17 cellular contexts compared by ENCODE assay signal in genomic region chr21:37383066-37383465, GRCh38. TPM values are rescaled to one million over a fixed set of nuclear protein-coding genes. Genes with fewer than 3 reads are reported as not detected.
DNase-seq lines count a peak whose midpoint lies in the region; ATAC-seq lines count a peak whose summit lies in the region.
"Had no signal": no experiment of that assay in that cellular context is flagged by ENCODE, and none has a peak within 500 bp of the region (broad histone marks: within the 10 kb centered on the region; RNA-seq: fewer than 3 reads in every experiment).

No MANE protein-coding gene starts in this region.

- H3K27ac ChIP-seq in BLaER1: no peak overlapping the region
- H3K27ac ChIP-seq: tibial artery had no signal

- peak overlapping the region; percentile 10; the same call in 1 of the 2 replicates for H3K4me2 ChIP-seq in BLaER1

- H3K4me3 Mint-ChIP-seq in immature natural killer cell (peak overlapping the region in 3 of 5 donors; percentile 17 to 32 (median 19)), T-cell (peak overlapping the region in 1 of 3 donors; percentile 37)
- H3K4me3 Mint-ChIP-seq: stimulated activated effector memory CD8-positive, alpha-beta T cell treated with anti-CD3 and anti-CD28 coated beads, Interleukin-12 subunit alpha, Interleukin-12 subunit beta, amount 100 ng/mL, for 72 hours; T-helper 1 cell treated with Interleukin-12 subunit alpha and Interleukin-12 subunit beta and Interleukin-4 antibody, amounts not matched to agents 30 μg/mL and 1 μg/mL, for 36 hours had no signal

- H3K9ac ChIP-seq in BLaER1 (no peak overlapping the region), adipocyte (ENCODE audit: low read length) (no peak overlapping the region)

- no peaks in the 10 kb centered on the region for H3K9me3 Mint-ChIP-seq in immature natural killer cell
- peaks cover 0 to 6% (median 6%) of the 10 kb centered on the region in 3 donors for H3K9me3 Mint-ChIP-seq in T-cell
- H3K9me3 Mint-ChIP-seq: T-helper 1 cell treated with Interleukin-12 subunit alpha and Interleukin-12 subunit beta and Interleukin-4 antibody, amounts not matched to agents 30 μg/mL and 1 μg/mL, for 36 hours had no signal

- H4K20me1 ChIP-seq in BLaER1: peaks cover 100% of the 10 kb centered on the region

- peak overlapping the region in 2 of 6 donors; percentile 50 to 71 for H3K27ac Mint-ChIP-seq in immature natural killer cell
- no peak overlapping the region for H3K27ac Mint-ChIP-seq in T-cell
- H3K27ac Mint-ChIP-seq: stimulated activated effector memory CD8-positive, alpha-beta T cell treated with anti-CD3 and anti-CD28 coated beads, Interleukin-12 subunit alpha, Interleukin-12 subunit beta, amount 100 ng/mL, for 72 hours; T-helper 1 cell treated with Interleukin-12 subunit alpha and Interleukin-12 subunit beta and Interleukin-4 antibody, amounts not matched to agents 30 μg/mL and 1 μg/mL, for 36 hours had no signal

- no peak overlapping the region for H3K4me3 ChIP-seq in BLaER1
- no peak overlapping the region for H3K4me3 ChIP-seq in adipocyte (ENCODE audit: low read length)
- H3K4me3 ChIP-seq: lung, tibial artery had no signal

- H3K36me3 ChIP-seq in BLaER1: peaks cover 58% of the 10 kb centered on the region
- no peaks in the 10 kb centered on the region for H3K36me3 ChIP-seq in adipocyte (ENCODE audit: control insufficient read depth, insufficient read depth, low read length, severe bottlenecking)
- H3K36me3 ChIP-seq: tibial artery had no signal

- H3K9me3 ChIP-seq in BLaER1: peaks cover 56% of the 10 kb centered on the region
- H3K9me3 ChIP-seq in adipocyte (ENCODE audit: control insufficient read depth, low read length): no peaks in the 10 kb centered on the region
- H3K9me3 ChIP-seq: tibial artery had no signal

- peaks cover 0 to 6% (median 2%) of the 10 kb centered on the region in 3 donors for H3K27me3 Mint-ChIP-seq in immature natural killer cell (ENCODE audit: low read depth in 3 of 3)
- H3K27me3 Mint-ChIP-seq in T-cell: no peaks in the 10 kb centered on the region

- CTCF ChIA-PET in T-cell (lab: Charles Lee): interaction anchor here in 1 of 2 donors (1.0 to 2.4 kb wide), 2 partner anchors 10 to 12 kb away, joined by 3 to 9 read pairs; no protein-coding TSS in a partner anchor

- H3K4me1 ChIP-seq in BLaER1 (peaks cover 13% of the 10 kb centered on the region), adipocyte (ENCODE audit: control insufficient read depth, insufficient read depth, low read length) (peaks cover 22% of the 10 kb centered on the region)

- POLR2A ChIA-PET in T-cell (lab: Charles Lee): interaction anchor here (0.5 to 1.3 kb wide), 8 partner anchors 12 to 109 kb away, joined by 3 to 13 read pairs (median 4); no protein-coding TSS in a partner anchor

- DNase-seq in EH (ENCODE audit: low read depth) (peak; percentile 15), adipocyte (ENCODE audit: low read depth) (peak; percentile 44), immature natural killer cell (no peak), NCI-H187 treated with DMSO at 0.1 percent for 48 hours (lab: John Stamatoyannopoulos, UW) (no peak), NCI-H2081 treated with DMSO at 0.1 percent for 48 hours (lab: John Stamatoyannopoulos, UW) (no peak), T-cell (no peak)
- DNase-seq: NCI-H1930; NCI-H510A; SHP77; stimulated activated CD4-positive, alpha-beta T cell treated with anti-CD3 and anti-CD28 coated beads, Interleukin-12 subunit alpha, Interleukin-12 subunit beta, amount 100 ng/mL, for 4 hours; tibial artery had no signal

- H3K27me3 ChIP-seq in BLaER1: no peaks in the 10 kb centered on the region
- H3K27me3 ChIP-seq in adipocyte (replicated peaks; ENCODE audit: control insufficient read depth, insufficient read depth, low read length): no peaks in the 10 kb centered on the region
- H3K27me3 ChIP-seq: tibial artery had no signal

- H3K36me3 Mint-ChIP-seq in immature natural killer cell (no peaks in the 10 kb centered on the region), T-cell (peaks cover 14% of the 10 kb centered on the region)
- H3K36me3 Mint-ChIP-seq: stimulated activated effector memory CD8-positive, alpha-beta T cell treated with anti-CD3 and anti-CD28 coated beads, Interleukin-12 subunit alpha, Interleukin-12 subunit beta, amount 100 ng/mL, for 72 hours had no signal

- no peak for ATAC-seq in GM18517 (IDR thresholded peaks at IDR 0.05; ENCODE audit: unreplicated experiment)
- no peak for ATAC-seq in T-cell (replicated peaks in 1 of 4)
- ATAC-seq: HCT116; stimulated activated effector memory CD8-positive, alpha-beta T cell treated with anti-CD3 and anti-CD28 coated beads, Interleukin-12 subunit alpha, Interleukin-12 subunit beta, amount 100 ng/mL, for 72 hours had no signal

- peaks cover 90 to 100% of the 10 kb centered on the region in 2 donors for H3K4me1 Mint-ChIP-seq in immature natural killer cell
- peaks cover 88 to 93% (median 93%) of the 10 kb centered on the region in 3 donors for H3K4me1 Mint-ChIP-seq in T-cell

RNA-seq across cellular contexts. Expression of gene DYRK1A, which starts 16.5 kb away (rescaled TPM):
- 1 to 10 TPM; 1.8 to 4.8 (median 4.0) TPM for polyA plus RNA-seq in immature natural killer cell
- 100 to 1,000 TPM; 113 to 149 (median 115) TPM for total RNA-seq in T-cell

Comparison
In these comparisons a context has a peak if more than half of its experiments do, and no peak if none do; other contexts are left out.
1. DNase-seq: peak in EH (single experiment) and adipocyte (single experiment); none in immature natural killer cell (0 of 3), NCI-H187 treated with DMSO at 0.1 percent for 48 hours (single experiment), NCI-H2081 treated with DMSO at 0.1 percent for 48 hours (single experiment) and T-cell (0 of 34).